Comparison of ENCODE assay signal across 2 cellular contexts in the genomic region with DNA sequence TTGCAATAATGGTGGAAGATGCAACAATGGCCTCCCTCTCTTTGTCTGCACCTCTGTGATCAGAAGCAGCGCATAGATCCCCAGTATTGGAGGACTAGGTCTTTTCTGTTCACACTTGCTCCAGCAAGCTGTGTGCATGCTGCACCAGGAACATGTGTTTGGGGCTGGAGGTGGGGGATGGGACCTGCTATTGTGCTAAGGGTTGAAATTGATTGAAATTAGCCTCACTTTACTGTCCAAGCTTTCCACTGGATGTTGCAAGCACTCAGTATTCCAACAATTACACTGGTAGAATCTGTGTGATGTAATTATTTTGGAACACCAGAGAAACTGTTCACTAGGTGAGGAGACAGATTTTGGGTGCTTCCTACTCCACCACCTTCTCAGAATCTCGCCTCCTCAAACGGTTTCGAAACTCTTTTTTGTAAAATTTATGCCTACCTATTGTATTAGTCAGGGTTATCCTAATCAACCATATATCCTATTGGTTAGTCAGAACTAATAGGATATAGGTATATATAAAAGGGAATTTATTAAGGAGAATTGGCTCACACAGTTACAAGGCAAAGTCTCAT.
TF ChIP-seq lines count a peak whose summit lies in the region.

No MANE protein-coding gene starts in this region.

TF ChIP-seq in liver, 16 proteins besides CTCF, POLR2A, EP300 and RAD21:
- TF ChIP-seq, protein P1, sequence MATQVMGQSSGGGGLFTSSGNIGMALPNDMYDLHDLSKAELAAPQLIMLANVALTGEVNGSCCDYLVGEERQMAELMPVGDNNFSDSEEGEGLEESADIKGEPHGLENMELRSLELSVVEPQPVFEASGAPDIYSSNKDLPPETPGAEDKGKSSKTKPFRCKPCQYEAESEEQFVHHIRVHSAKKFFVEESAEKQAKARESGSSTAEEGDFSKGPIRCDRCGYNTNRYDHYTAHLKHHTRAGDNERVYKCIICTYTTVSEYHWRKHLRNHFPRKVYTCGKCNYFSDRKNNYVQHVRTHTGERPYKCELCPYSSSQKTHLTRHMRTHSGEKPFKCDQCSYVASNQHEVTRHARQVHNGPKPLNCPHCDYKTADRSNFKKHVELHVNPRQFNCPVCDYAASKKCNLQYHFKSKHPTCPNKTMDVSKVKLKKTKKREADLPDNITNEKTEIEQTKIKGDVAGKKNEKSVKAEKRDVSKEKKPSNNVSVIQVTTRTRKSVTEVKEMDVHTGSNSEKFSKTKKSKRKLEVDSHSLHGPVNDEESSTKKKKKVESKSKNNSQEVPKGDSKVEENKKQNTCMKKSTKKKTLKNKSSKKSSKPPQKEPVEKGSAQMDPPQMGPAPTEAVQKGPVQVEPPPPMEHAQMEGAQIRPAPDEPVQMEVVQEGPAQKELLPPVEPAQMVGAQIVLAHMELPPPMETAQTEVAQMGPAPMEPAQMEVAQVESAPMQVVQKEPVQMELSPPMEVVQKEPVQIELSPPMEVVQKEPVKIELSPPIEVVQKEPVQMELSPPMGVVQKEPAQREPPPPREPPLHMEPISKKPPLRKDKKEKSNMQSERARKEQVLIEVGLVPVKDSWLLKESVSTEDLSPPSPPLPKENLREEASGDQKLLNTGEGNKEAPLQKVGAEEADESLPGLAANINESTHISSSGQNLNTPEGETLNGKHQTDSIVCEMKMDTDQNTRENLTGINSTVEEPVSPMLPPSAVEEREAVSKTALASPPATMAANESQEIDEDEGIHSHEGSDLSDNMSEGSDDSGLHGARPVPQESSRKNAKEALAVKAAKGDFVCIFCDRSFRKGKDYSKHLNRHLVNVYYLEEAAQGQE (IDR thresholded peaks at IDR 0.05) = peak; percentile 19
- no peak for TF ChIP-seq FOXA1 (IDR thresholded peaks at IDR 0.05)
- no peak for TF ChIP-seq TAF1 (conservative IDR thresholded peaks at IDR 0.05)
- TF ChIP-seq HNF4A (conservative IDR thresholded peaks at IDR 0.05) = peak; percentile 35 to 52
- no peak for TF ChIP-seq YY1 (IDR thresholded peaks at IDR 0.05)
- no peak for TF ChIP-seq HNF4G (IDR thresholded peaks at IDR 0.05)
- TF ChIP-seq, protein P2, sequence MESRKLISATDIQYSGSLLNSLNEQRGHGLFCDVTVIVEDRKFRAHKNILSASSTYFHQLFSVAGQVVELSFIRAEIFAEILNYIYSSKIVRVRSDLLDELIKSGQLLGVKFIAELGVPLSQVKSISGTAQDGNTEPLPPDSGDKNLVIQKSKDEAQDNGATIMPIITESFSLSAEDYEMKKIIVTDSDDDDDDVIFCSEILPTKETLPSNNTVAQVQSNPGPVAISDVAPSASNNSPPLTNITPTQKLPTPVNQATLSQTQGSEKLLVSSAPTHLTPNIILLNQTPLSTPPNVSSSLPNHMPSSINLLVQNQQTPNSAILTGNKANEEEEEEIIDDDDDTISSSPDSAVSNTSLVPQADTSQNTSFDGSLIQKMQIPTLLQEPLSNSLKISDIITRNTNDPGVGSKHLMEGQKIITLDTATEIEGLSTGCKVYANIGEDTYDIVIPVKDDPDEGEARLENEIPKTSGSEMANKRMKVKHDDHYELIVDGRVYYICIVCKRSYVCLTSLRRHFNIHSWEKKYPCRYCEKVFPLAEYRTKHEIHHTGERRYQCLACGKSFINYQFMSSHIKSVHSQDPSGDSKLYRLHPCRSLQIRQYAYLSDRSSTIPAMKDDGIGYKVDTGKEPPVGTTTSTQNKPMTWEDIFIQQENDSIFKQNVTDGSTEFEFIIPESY (IDR thresholded peaks at IDR 0.05) = no peak
- TF ChIP-seq, protein P3, sequence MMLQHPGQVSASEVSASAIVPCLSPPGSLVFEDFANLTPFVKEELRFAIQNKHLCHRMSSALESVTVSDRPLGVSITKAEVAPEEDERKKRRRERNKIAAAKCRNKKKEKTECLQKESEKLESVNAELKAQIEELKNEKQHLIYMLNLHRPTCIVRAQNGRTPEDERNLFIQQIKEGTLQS (IDR thresholded peaks at IDR 0.05) = no peak
- TF ChIP-seq SP1 (IDR thresholded peaks at IDR 0.05) = peak; percentile 20
- no peak for TF ChIP-seq EGR1 (IDR thresholded peaks at IDR 0.05; ENCODE audit: low read depth in 2 of 2)
- peak; percentile 12 to 68 for TF ChIP-seq RXRA (IDR thresholded peaks at IDR 0.05)
- no peak for TF ChIP-seq GABPA (IDR thresholded peaks at IDR 0.05 in 1 of 2, conservative IDR thresholded peaks at IDR 0.05 in 1 of 2)
- TF ChIP-seq JUND (IDR thresholded peaks at IDR 0.05) = peak in 1 of 2 donors; percentile 13
- TF ChIP-seq NR2F2 (IDR thresholded peaks at IDR 0.05) = no peak
- peak; percentile 54 for TF ChIP-seq MAX (IDR thresholded peaks at IDR 0.05)
- no peak for TF ChIP-seq FOXA2 (IDR thresholded peaks at IDR 0.05)

TF ChIP-seq in HepG2, 621 proteins besides CTCF, POLR2A, EP300 and RAD21:
- TF ChIP-seq E2F5 (CRISPR knock-in tag; conservative IDR thresholded peaks at IDR 0.05) = no peak
- TF ChIP-seq, protein P4, sequence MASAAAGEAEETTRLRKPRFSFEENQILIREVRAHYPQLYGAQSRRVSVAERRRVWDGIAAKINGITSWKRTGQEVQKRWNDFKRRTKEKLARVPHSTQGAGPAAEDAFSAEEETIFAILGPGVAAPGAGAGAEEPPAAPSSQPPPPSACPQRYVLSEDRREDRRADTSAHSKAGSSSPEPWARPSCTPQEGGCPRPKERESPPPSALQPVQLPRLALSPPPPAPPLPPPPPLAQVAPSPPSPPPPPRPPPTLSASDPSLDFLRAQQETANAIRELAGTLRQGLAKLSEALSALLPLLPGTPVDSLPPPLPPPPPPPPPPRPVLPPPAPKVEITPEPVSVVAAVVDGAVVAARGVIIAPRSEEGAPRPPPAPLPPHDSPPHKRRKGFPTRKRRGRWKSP (CRISPR knock-in tag; IDR thresholded peaks at IDR 0.05) = no peak
- no peak for TF ChIP-seq ZZZ3 (CRISPR knock-in tag; IDR thresholded peaks at IDR 0.05; ENCODE audit: borderline replicate concordance)
- TF ChIP-seq ZNF10 (CRISPR knock-in tag; IDR thresholded peaks at IDR 0.05; ENCODE audit: borderline replicate concordance, low read depth) = no peak
- TF ChIP-seq E2F1 (CRISPR knock-in tag; IDR thresholded peaks at IDR 0.05) = no peak
- TF ChIP-seq FIP1L1 (IDR thresholded peaks at IDR 0.05; ENCODE audit: borderline replicate concordance, insufficient read depth, low read depth, low read length) = no peak
- TF ChIP-seq KAT8 (CRISPR knock-in tag; IDR thresholded peaks at IDR 0.05) = no peak
- TF ChIP-seq AFF4 (CRISPR knock-in tag; IDR thresholded peaks at IDR 0.05) = no peak
- TF ChIP-seq, protein P5, sequence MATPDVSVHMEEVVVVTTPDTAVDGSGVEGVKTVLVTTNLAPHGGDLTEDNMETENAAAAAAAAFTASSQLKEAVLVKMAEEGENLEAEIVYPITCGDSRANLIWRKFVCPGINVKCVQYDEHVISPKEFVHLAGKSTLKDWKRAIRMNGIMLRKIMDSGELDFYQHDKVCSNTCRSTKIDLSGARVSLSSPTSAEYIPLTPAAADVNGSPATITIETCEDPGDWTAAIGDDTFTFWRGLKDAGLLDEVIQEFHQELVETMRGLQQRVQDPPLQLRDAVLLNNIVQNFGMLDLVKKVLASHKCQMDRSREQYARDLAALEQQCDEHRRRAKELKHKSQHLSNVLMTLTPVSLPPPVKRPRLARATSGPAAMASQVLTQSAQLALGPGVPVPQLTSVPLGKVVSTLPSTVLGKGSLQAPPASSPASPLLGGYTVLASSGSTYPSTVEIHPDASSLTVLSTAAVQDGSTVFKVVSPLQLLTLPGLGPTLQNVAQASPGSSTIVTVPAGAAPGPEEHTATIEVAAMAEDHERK (CRISPR knock-in tag; IDR thresholded peaks at IDR 0.05; ENCODE audit: low read depth) = no peak
- no peak for TF ChIP-seq ZNF883 (CRISPR knock-in tag; IDR thresholded peaks at IDR 0.05; ENCODE audit: not compliant biosample characterization)
- TF ChIP-seq NONO (IDR thresholded peaks at IDR 0.05) = no peak
- TF ChIP-seq NONO (CRISPR knock-in tag; conservative IDR thresholded peaks at IDR 0.05) = no peak
- TF ChIP-seq, protein P6, sequence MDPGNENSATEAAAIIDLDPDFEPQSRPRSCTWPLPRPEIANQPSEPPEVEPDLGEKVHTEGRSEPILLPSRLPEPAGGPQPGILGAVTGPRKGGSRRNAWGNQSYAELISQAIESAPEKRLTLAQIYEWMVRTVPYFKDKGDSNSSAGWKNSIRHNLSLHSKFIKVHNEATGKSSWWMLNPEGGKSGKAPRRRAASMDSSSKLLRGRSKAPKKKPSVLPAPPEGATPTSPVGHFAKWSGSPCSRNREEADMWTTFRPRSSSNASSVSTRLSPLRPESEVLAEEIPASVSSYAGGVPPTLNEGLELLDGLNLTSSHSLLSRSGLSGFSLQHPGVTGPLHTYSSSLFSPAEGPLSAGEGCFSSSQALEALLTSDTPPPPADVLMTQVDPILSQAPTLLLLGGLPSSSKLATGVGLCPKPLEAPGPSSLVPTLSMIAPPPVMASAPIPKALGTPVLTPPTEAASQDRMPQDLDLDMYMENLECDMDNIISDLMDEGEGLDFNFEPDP (CRISPR knock-in tag; conservative IDR thresholded peaks at IDR 0.05) = no peak
- TF ChIP-seq SRSF9 (IDR thresholded peaks at IDR 0.05; ENCODE audit: borderline replicate concordance, insufficient read depth, low read depth, low read length, poor library complexity, severe bottlenecking) = no peak
- no peak for TF ChIP-seq SRSF1 (optimal IDR thresholded peaks at IDR 0.05; ENCODE audit: low read depth, low read length)
- TF ChIP-seq MATR3 (CRISPR knock-in tag; IDR thresholded peaks at IDR 0.05) = no peak
- TF ChIP-seq ZNF382 (CRISPR knock-in tag; IDR thresholded peaks at IDR 0.05; ENCODE audit: borderline replicate concordance) = no peak
- TF ChIP-seq HDAC6 (IDR thresholded peaks at IDR 0.05; ENCODE audit: low read depth, low read length) = no peak
- no peak for TF ChIP-seq CC2D1A (CRISPR knock-in tag; IDR thresholded peaks at IDR 0.05)
